8 cellular contexts compared by ENCODE assay signal in the genomic region with DNA sequence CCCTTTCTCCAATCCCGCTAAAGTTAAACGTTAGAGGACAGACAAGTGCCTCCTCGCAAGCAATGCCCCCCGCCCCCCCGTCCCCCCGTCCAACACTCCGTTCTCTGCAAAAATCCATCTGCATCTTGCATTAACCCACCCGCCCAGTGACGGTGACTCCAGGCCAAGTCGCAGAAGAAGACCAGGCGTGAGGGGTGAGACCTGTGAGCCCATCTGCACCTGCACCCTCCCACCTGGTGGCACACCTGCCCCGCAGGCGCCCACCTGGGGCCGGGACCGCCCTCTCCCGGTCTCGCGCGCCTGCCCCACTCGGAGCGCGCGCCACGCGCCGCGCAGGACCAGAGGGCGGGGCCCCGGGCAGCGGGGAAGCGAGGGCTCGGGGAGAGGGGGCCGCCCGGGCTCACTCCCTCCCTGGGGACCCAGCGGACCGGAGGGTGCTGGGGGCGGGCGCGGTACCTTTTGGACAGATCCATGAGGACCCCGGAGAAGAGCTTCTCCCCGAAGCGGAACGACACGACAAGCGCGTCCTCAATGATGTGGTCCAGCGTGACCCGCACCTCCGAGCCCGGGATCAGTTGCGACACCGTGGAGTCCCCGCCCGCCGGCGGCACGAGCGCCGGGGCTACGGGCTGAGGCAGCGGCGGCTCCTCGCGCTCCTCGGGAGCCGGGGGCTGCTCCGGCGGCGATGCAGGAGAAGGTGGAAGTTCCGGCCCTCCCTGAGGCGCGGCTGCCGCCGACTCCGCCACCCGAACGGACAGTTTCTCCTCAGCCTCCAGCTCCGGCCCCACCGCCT. TPM values are rescaled to one million over a fixed set of nuclear protein-coding genes. Genes with fewer than 3 reads are reported as not detected.
DNase-seq lines count a peak whose midpoint lies in the region; ATAC-seq, FAIRE-seq and TF ChIP-seq lines count a peak whose summit lies in the region.

No MANE protein-coding gene starts in this region.

- H3K4me3 ChIP-seq in NT2/D1 (ENCODE audit: insufficient read length, low read depth) (peak overlapping the region; percentile 81), thymus (ENCODE audit: low read length) (peak overlapping the region; percentile 99)

- under 1% methylated on average over 79 of the region's 79 CpGs for WGBS in thymus

- DNase-seq in NK-92 treated with Interleukin-12 subunit alpha and Interleukin-12 subunit beta, amount 100 ng/mL, for 24 hours (lab: John Stamatoyannopoulos, UW), result peak; percentile 40
- DNase-seq in NK-92 (lab: John Stamatoyannopoulos, UW; ENCODE audit: unreplicated experiment) (no peak), NT2/D1 (ENCODE audit: low read depth, low spot score) (no peak), frontal cortex (ENCODE audit: low spot score in 2 of 2) (peak; percentile 67 to 71), omental fat pad (ENCODE audit: low spot score) (no peak)
- peak; percentile 50 for DNase-seq in activated T-helper 9 cell treated with anti-CD3 and anti-CD28 coated beads, Interleukin-2, amount 50 U/mL, for 16 hours (ENCODE audit: low read depth)

- H3K4me1 ChIP-seq in NT2/D1 (ENCODE audit: insufficient read depth, insufficient read length) (no peaks in the 10 kb centered on the region), thymus (ENCODE audit: control insufficient read depth, insufficient read depth, low read length) (peaks cover 6% of the 10 kb centered on the region)

- peak overlapping the region; percentile 92 for H3K27ac ChIP-seq in thymus (ENCODE audit: low read depth)

- no peak for FAIRE-seq in frontal cortex (lab: Jason Lieb, UNC)

- H3K9me3 ChIP-seq in NT2/D1 (ENCODE audit: insufficient read depth, low read length) (no peaks in the 10 kb centered on the region), thymus (ENCODE audit: control insufficient read depth) (no peaks in the 10 kb centered on the region)

- peaks cover 23% of the 10 kb centered on the region for H3K36me3 ChIP-seq in NT2/D1 (ENCODE audit: insufficient read depth, insufficient read length, low read length)
- peaks cover 7% of the 10 kb centered on the region for H3K36me3 ChIP-seq in thymus (ENCODE audit: control insufficient read depth, insufficient read depth)

- H3K27me3 ChIP-seq in NT2/D1 (ENCODE audit: insufficient read depth, insufficient read length) (no peaks in the 10 kb centered on the region), thymus (ENCODE audit: control insufficient read depth, insufficient read depth) (peaks cover 3% of the 10 kb centered on the region)

- TF ChIP-seq CTCF in omental fat pad (IDR thresholded peaks at IDR 0.05), result no peak

- ATAC-seq in HG03025 (IDR thresholded peaks at IDR 0.05; ENCODE audit: low FRiP score, unreplicated experiment) (peak; percentile 28), omental fat pad (ENCODE audit: low FRiP score) (peak; percentile 18)

- peak overlapping the region; percentile 94 for H3K9ac ChIP-seq in NT2/D1 (ENCODE audit: insufficient read length, low read depth)

RNA-seq across cellular contexts. Expression of a gene that starts 0.7 kb away (rescaled TPM):
- total RNA-seq in frontal cortex (47.3 TPM), omental fat pad (10 to 100 TPM; 18.3 to 47.4 (median 24.4) TPM)
- 17.0 TPM for polyA plus RNA-seq in thymus

Comparison
In these comparisons a context has a peak if more than half of its experiments do, and no peak if none do; other contexts are left out.
1. DNase-seq: peak in NK-92 treated with Interleukin-12 subunit alpha and Interleukin-12 subunit beta, amount 100 ng/mL, for 24 hours (single experiment), activated T-helper 9 cell treated with anti-CD3 and anti-CD28 coated beads, Interleukin-2, amount 50 U/mL, for 16 hours (single experiment) and frontal cortex (2 of 2); none in NK-92 (single experiment), NT2/D1 (single experiment) and omental fat pad (single experiment).